Comparison of ENCODE assay signal across 15 cellular contexts in genomic region chr14:44767646-44768173, GRCh38.
"Had no signal": no experiment of that assay in that cellular context is flagged by ENCODE, and none has a peak within 500 bp of the region (broad histone marks: within the 10 kb centered on the region; RNA-seq: fewer than 3 reads in every experiment).

No MANE protein-coding gene starts in this region.

- H3K4me3 ChIP-seq: left lung, mucosa of descending colon, thyroid gland had no signal

- DNase-seq: activated B cell treated with CpG ODN at 0.5 μM for 24 hours; activated CD4-positive, alpha-beta T cell treated with anti-CD3 and anti-CD28 coated beads, Interleukin-2, amount 10 ng/mL, durations not matched to agents 24 days and 14 days; activated CD8-positive, alpha-beta memory T cell treated with anti-CD3 and anti-CD28 coated beads, Interleukin-2, amount 50 U/mL, for 4 hours; activated CD8-positive, alpha-beta T cell treated with anti-CD3 and anti-CD28 coated beads, Interleukin-2, amount 10 ng/mL, durations not matched to agents 7 days and 5 days; activated gamma-delta T cell; activated T-cell treated with anti-CD3 and anti-CD28 coated beads, Interleukin-2, amount 50 U/mL, for 48 hours; left lung; mammary epithelial cell; mucosa of descending colon; naive thymus-derived CD4-positive, alpha-beta T cell; stimulated activated CD4-positive, alpha-beta T cell treated with anti-CD3 and anti-CD28 coated beads, Interleukin-12 subunit alpha, Interleukin-12 subunit beta, amount 100 ng/mL, for 4 hours; stimulated activated CD4-positive, alpha-beta T cell treated with anti-CD3 and anti-CD28 coated beads, Interleukin-2, amount 100 ng/mL, for 24 hours; T-cell; T-helper 9 cell; thyroid gland had no signal
